Comparison of ENCODE assay signal across 9 cellular contexts in genomic region chr12:121839106-121839992, GRCh38. TPM values are rescaled to one million over a fixed set of nuclear protein-coding genes. Genes with fewer than 3 reads are reported as not detected.
DNase-seq lines count a peak whose midpoint lies in the region; ATAC-seq and TF ChIP-seq lines count a peak whose summit lies in the region.
"Had no signal": no experiment of that assay in that cellular context is flagged by ENCODE, and none has a peak within 500 bp of the region (broad histone marks: within the 10 kb centered on the region; RNA-seq: fewer than 3 reads in every experiment).

No MANE protein-coding gene starts in this region.

- TF ChIP-seq POLR2A in GM18951 (IDR thresholded peaks at IDR 0.05; ENCODE audit: extremely low read depth, insufficient read depth, insufficient read length): peak; percentile 68

- DNase-seq in AG09319 (ENCODE audit: extremely low read depth, low read depth) (peak; percentile 95), NCI-H446 (lab: John Stamatoyannopoulos, UW) (peak; percentile 92 to 98), chondrocyte (ENCODE audit: low spot score) (peak; percentile 99), kidney glomerular epithelial cell (lab: John Stamatoyannopoulos, UW) (peak; percentile 94)
- DNase-seq in activated CD4-positive, alpha-beta T cell treated with anti-CD3 and anti-CD28 coated beads for 1 hour: peak; percentile 99
- DNase-seq in stimulated activated CD4-positive, alpha-beta T cell treated with anti-CD3 and anti-CD28 coated beads, Interleukin-1b, Interleukin-23, amount 100 ng/mL, for 1 hour (ENCODE audit: low read depth in 2 of 2): peak; percentile 100

- H3K27ac Mint-ChIP-seq in chondrocyte (ENCODE audit: unreplicated experiment): peak overlapping the region; percentile 78

- no peaks in the 10 kb centered on the region for H3K9me3 Mint-ChIP-seq in chondrocyte (ENCODE audit: low read depth)

- H3K4me1 Mint-ChIP-seq in chondrocyte (ENCODE audit: low read depth): peaks cover 12% of the 10 kb centered on the region

- H3K4me3 Mint-ChIP-seq in chondrocyte (ENCODE audit: unreplicated experiment): peak overlapping the region; percentile 91

- no peaks in the 10 kb centered on the region for H3K36me3 Mint-ChIP-seq in chondrocyte (ENCODE audit: low read depth)

- in situ Hi-C loops in GM18951 (cut with MboI; ENCODE audit: low sequenced_read_pairs, unreplicated experiment): no loop called here

- no peaks in the 10 kb centered on the region for H3K27me3 Mint-ChIP-seq in chondrocyte (ENCODE audit: low read depth)

- peak; percentile 93 for ATAC-seq in HG03196 (IDR thresholded peaks at IDR 0.05; ENCODE audit: unreplicated experiment)

- peak; percentile 42 for TF ChIP-seq CTCF in AG09319 (IDR thresholded peaks at IDR 0.05; ENCODE audit: low read depth, low read length)
- TF ChIP-seq CTCF in chondrocyte (IDR thresholded peaks at IDR 0.05): peak; percentile 74

RNA-seq across cellular contexts. Expression of gene HPD, which starts 19.3 kb away (rescaled TPM):
- not detected in 3 replicates for total RNA-seq in chondrocyte
- total RNA-seq: activated CD8-positive, alpha-beta memory T cell treated with anti-CD3 and anti-CD28 coated beads for 36 hours had no signal

RNA-seq across cellular contexts. Expression of gene SETD1B, which starts 35.5 kb away (rescaled TPM):
- total RNA-seq in chondrocyte: 18.8 to 19.7 TPM (median 19.4 TPM) in 3 replicates

RNA-seq across cellular contexts. Expression of gene RHOF, which starts 45.9 kb away (rescaled TPM):
- 9.6 to 14.1 TPM (median 10.8 TPM) in 3 replicates for total RNA-seq in chondrocyte

RNA-seq across cellular contexts. Expression of gene PSMD9, which starts 49.2 kb away (rescaled TPM):
- total RNA-seq in chondrocyte: 49.7 to 61.9 TPM (median 53.5 TPM) in 3 replicates

Comparison
In these comparisons a context has a peak if more than half of its experiments do, and no peak if none do; other contexts are left out.
1. Peak in every context shown above with its lines: DNase-seq and ATAC-seq.